ENCODE assay signal across 12 cellular contexts in genomic region chr7:68321076-68321639, GRCh38.
A peak's percentile ranks its signal among the peaks of the same experiment; 100 is the strongest.
DNase-seq lines count a peak whose midpoint lies in the region; ATAC-seq and TF ChIP-seq lines count a peak whose summit lies in the region.
"Had no signal": no experiment of that assay in that cellular context is flagged by ENCODE, and none has a peak within 500 bp of the region (broad histone marks: within the 10 kb centered on the region; RNA-seq: fewer than 3 reads in every experiment).

No MANE protein-coding gene starts in this region.

- CTCF ChIA-PET in activated CD4-positive, alpha-beta T cell treated with anti-CD3 and anti-CD28 coated beads for 36 hours (lab: Charles Lee) = interaction anchor here (0.6 kb wide), 1 partner anchor 34 kb away, joined by 3 read pairs; no protein-coding TSS in a partner anchor

- H3K27me3 Mint-ChIP-seq in activated CD4-positive, alpha-beta T cell treated with anti-CD3 and anti-CD28 coated beads for 36 hours = no peaks in the 10 kb centered on the region
- H3K27me3 Mint-ChIP-seq in activated naive CD8-positive, alpha-beta T cell treated with anti-CD3 and anti-CD28 coated beads, Interleukin-2, amount 50 U/mL, for 24 hours = no peaks in the 10 kb centered on the region
- H3K27me3 Mint-ChIP-seq: activated naive CD8-positive, alpha-beta T cell treated with anti-CD3 and anti-CD28 coated beads, Interleukin-2, amount 10 ng/mL, durations not matched to agents 7 days and 5 days had no signal

- H3K36me3 ChIP-seq in right lobe of liver = no peaks in the 10 kb centered on the region

- 34% methylated on average over 4 of the region's 4 CpGs for WGBS in right lobe of liver (ENCODE audit: insufficient coverage, low coverage, low lambda C conversion rate, missing lambda C conversion rate)

- TF ChIP-seq CTCF in VCaP (conservative IDR thresholded peaks at IDR 0.05) (peak; percentile 63), right lobe of liver (IDR thresholded peaks at IDR 0.05) (no peak)

- POLR2A ChIA-PET in activated CD4-positive, alpha-beta T cell treated with anti-CD3 and anti-CD28 coated beads for 36 hours (lab: Charles Lee) = no interaction called here

- no peaks in the 10 kb centered on the region for H3K27me3 ChIP-seq in right lobe of liver

- intact Hi-C loops in Right ventricle myocardium inferior (cut with DNase I) = no loop called here
- intact Hi-C loops in cardiac septum (cut with DNase I) = no loop called here
- intact Hi-C loops in right lobe of liver (cut with DNase I) = no loop called here
- intact Hi-C loops in activated CD4-positive, alpha-beta T cell treated with anti-CD3 and anti-CD28 coated beads for 36 hours (cut with DNase I, micrococcal nuclease) = no loop called here

- H3K4me1 Mint-ChIP-seq in activated CD4-positive, alpha-beta T cell treated with anti-CD3 and anti-CD28 coated beads for 36 hours = no peaks in the 10 kb centered on the region
- no peaks in the 10 kb centered on the region for H3K4me1 Mint-ChIP-seq in activated naive CD8-positive, alpha-beta T cell treated with anti-CD3 and anti-CD28 coated beads, Interleukin-2, amount 50 U/mL, for 24 hours
- H3K4me1 Mint-ChIP-seq: activated naive CD8-positive, alpha-beta T cell treated with anti-CD3 and anti-CD28 coated beads, Interleukin-2, amount 10 ng/mL, durations not matched to agents 7 days and 5 days had no signal

- DNase-seq in Right ventricle myocardium inferior (ENCODE audit: missing footprints) (no peak), cardiac septum (ENCODE audit: low spot score) (no peak), right lobe of liver (peak; percentile 28 to 56 (median 52)), NCI-H446 treated with DMSO at 0.1 percent for 48 hours (lab: John Stamatoyannopoulos, UW) (no peak), KG1 (lab: John Stamatoyannopoulos, UW) (no peak)
- DNase-seq in activated CD4-positive, alpha-beta T cell treated with anti-CD3 and anti-CD28 coated beads for 36 hours = no peak
- no peak for DNase-seq in activated naive CD8-positive, alpha-beta T cell treated with anti-CD3 and anti-CD28 coated beads, Interleukin-2, amount 50 U/mL, for 24 hours
- DNase-seq: activated naive CD8-positive, alpha-beta T cell treated with anti-CD3 and anti-CD28 coated beads, Interleukin-2, amount 10 ng/mL, durations not matched to agents 7 days and 5 days; hippocampal formation; stimulated activated CD4-positive, alpha-beta T cell treated with anti-CD3 and anti-CD28 coated beads, Interleukin-2, amount 100 ng/mL, for 24 hours; SW 1271 had no signal

- peaks cover 7% of the 10 kb centered on the region for H3K9me3 Mint-ChIP-seq in activated CD4-positive, alpha-beta T cell treated with anti-CD3 and anti-CD28 coated beads for 36 hours (ENCODE audit: low read depth)
- no peaks in the 10 kb centered on the region for H3K9me3 Mint-ChIP-seq in activated naive CD8-positive, alpha-beta T cell treated with anti-CD3 and anti-CD28 coated beads, Interleukin-2, amount 50 U/mL, for 24 hours

- no peak overlapping the region for H3K4me3 ChIP-seq in right lobe of liver

- no peaks in the 10 kb centered on the region for H3K36me3 Mint-ChIP-seq in activated CD4-positive, alpha-beta T cell treated with anti-CD3 and anti-CD28 coated beads for 36 hours (ENCODE audit: low read depth)
- no peaks in the 10 kb centered on the region for H3K36me3 Mint-ChIP-seq in activated naive CD8-positive, alpha-beta T cell treated with anti-CD3 and anti-CD28 coated beads, Interleukin-2, amount 50 U/mL, for 24 hours (ENCODE audit: low read depth)
- H3K36me3 Mint-ChIP-seq: activated naive CD8-positive, alpha-beta T cell treated with anti-CD3 and anti-CD28 coated beads, Interleukin-2, amount 10 ng/mL, durations not matched to agents 7 days and 5 days had no signal

- peak overlapping the region; percentile 44 for H3K27ac ChIP-seq in VCaP
- H3K27ac ChIP-seq in right lobe of liver = no peak overlapping the region

- no peak for TF ChIP-seq POLR2A in right lobe of liver (IDR thresholded peaks at IDR 0.05)

- no peak overlapping the region for H3K4me3 Mint-ChIP-seq in activated CD4-positive, alpha-beta T cell treated with anti-CD3 and anti-CD28 coated beads for 36 hours
- no peak overlapping the region for H3K4me3 Mint-ChIP-seq in activated naive CD8-positive, alpha-beta T cell treated with anti-CD3 and anti-CD28 coated beads, Interleukin-2, amount 50 U/mL, for 24 hours
- H3K4me3 Mint-ChIP-seq: activated naive CD8-positive, alpha-beta T cell treated with anti-CD3 and anti-CD28 coated beads, Interleukin-2, amount 10 ng/mL, durations not matched to agents 7 days and 5 days had no signal

- ATAC-seq in Right ventricle myocardium inferior = peak; percentile 92
- ATAC-seq in right lobe of liver = peak in 3 of 4 donors; percentile 23 to 47 (median 45)
- no peak for ATAC-seq in activated CD4-positive, alpha-beta T cell treated with anti-CD3 and anti-CD28 coated beads for 36 hours
- ATAC-seq in activated naive CD8-positive, alpha-beta T cell treated with anti-CD3 and anti-CD28 coated beads, Interleukin-2, amount 50 U/mL, for 24 hours = no peak

- H3K9me3 ChIP-seq in right lobe of liver = no peaks in the 10 kb centered on the region

- H3K4me1 ChIP-seq in right lobe of liver = no peaks in the 10 kb centered on the region

- H3K27ac Mint-ChIP-seq in activated CD4-positive, alpha-beta T cell treated with anti-CD3 and anti-CD28 coated beads for 36 hours = no peak overlapping the region
- H3K27ac Mint-ChIP-seq in activated naive CD8-positive, alpha-beta T cell treated with anti-CD3 and anti-CD28 coated beads, Interleukin-2, amount 50 U/mL, for 24 hours = no peak overlapping the region
- H3K27ac Mint-ChIP-seq: activated naive CD8-positive, alpha-beta T cell treated with anti-CD3 and anti-CD28 coated beads, Interleukin-2, amount 10 ng/mL, durations not matched to agents 7 days and 5 days had no signal

Comparison
In these comparisons a context has a peak if more than half of its experiments do, and no peak if none do; other contexts are left out.
1. ATAC-seq: peak in Right ventricle myocardium inferior (single experiment) and right lobe of liver (3 of 4); none in activated CD4-positive, alpha-beta T cell treated with anti-CD3 and anti-CD28 coated beads for 36 hours (single experiment) and activated naive CD8-positive, alpha-beta T cell treated with anti-CD3 and anti-CD28 coated beads, Interleukin-2, amount 50 U/mL, for 24 hours (single experiment).
2. DNase-seq: peak in right lobe of liver (3 of 3); none in Right ventricle myocardium inferior (single experiment), cardiac septum (single experiment), NCI-H446 treated with DMSO at 0.1 percent for 48 hours (single experiment), activated CD4-positive, alpha-beta T cell treated with anti-CD3 and anti-CD28 coated beads for 36 hours (single experiment), activated naive CD8-positive, alpha-beta T cell treated with anti-CD3 and anti-CD28 coated beads, Interleukin-2, amount 50 U/mL, for 24 hours (single experiment) and KG1 (single experiment).